In the genomic region with DNA sequence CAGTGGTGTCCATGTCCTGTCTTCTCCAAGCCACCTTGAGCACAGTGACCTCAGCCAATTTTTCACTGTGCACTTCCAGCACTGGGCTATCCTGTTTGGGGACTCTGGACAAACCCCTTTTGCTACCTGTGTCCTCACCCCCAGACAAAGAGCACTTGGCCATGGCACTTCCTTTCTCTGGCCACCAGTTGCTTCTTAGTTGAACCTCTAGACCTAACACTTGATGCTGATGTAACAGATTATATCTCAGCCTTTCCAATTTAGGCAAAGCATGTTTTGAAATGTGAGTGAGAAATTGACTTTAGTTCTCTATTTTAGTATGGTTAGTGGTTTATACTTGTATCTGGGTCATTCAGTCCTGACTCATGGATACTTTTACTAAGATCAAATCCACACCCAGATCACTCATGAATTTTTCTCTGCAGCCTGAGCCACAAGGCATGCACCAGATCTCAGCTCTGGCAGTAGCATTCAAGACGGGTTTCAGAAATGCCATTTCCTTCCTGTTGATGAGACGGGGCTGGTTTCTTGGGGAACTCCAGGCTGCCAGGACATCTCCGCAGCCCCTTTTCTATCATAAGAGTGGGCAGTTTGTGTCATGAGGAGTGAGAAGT, we compare ENCODE assay signal across 18 cellular contexts.
DNase-seq lines count a peak whose midpoint lies in the region; ATAC-seq and TF ChIP-seq lines count a peak whose summit lies in the region.
"Had no signal": no experiment of that assay in that cellular context is flagged by ENCODE, and none has a peak within 500 bp of the region (broad histone marks: within the 10 kb centered on the region; RNA-seq: fewer than 3 reads in every experiment).

No MANE protein-coding gene starts in this region.

- DNase-seq in AG20443 (ENCODE audit: low spot score) (peak; percentile 36), adipocyte (ENCODE audit: low read depth) (peak; percentile 10), kidney tubule cell (ENCODE audit: low spot score) (peak; percentile 74), DMS53 (lab: John Stamatoyannopoulos, UW) (no peak), gastrocnemius medialis (no peak), KBM-7 (no peak)
- no peak for DNase-seq in activated naive CD4-positive, alpha-beta T cell (lab: John Stamatoyannopoulos, UW)
- DNase-seq: activated CD4-positive, alpha-beta T cell treated with anti-CD3 and anti-CD28 coated beads, Interleukin-2, amount 50 U/mL, for 4 hours; activated naive CD8-positive, alpha-beta T cell treated with anti-CD3 and anti-CD28 coated beads, Interleukin-2, amount 10 ng/mL, durations not matched to agents 7 days and 5 days; activated T-cell treated with anti-CD3 and anti-CD28 coated beads, Interleukin-2, amount 50 U/mL, for 48 hours; Caco-2; effector memory CD8-positive, alpha-beta T cell; mesenchymal stem cell; MG63; NCI-H2029 treated with DMSO at 0.1 percent for 48 hours; NCI-H524 treated with DMSO at 0.1 percent for 48 hours; SK-N-SH had no signal

- no peaks in the 10 kb centered on the region for H3K36me3 ChIP-seq in adipocyte (ENCODE audit: control insufficient read depth, insufficient read depth, low read length, severe bottlenecking)
- no peaks in the 10 kb centered on the region for H3K36me3 ChIP-seq in gastrocnemius medialis
- H3K36me3 ChIP-seq: MG63 had no signal

- H3K27ac ChIP-seq in gastrocnemius medialis, result no peak overlapping the region

- peak; percentile 58 for ATAC-seq in HG02938 (IDR thresholded peaks at IDR 0.05; ENCODE audit: unreplicated experiment)
- no peak for ATAC-seq in gastrocnemius medialis
- ATAC-seq: effector memory CD8-positive, alpha-beta T cell had no signal

- H3K4me1 ChIP-seq in adipocyte (ENCODE audit: control insufficient read depth, insufficient read depth, low read length) (no peaks in the 10 kb centered on the region), gastrocnemius medialis (no peaks in the 10 kb centered on the region)

- H3K9ac ChIP-seq in adipocyte (ENCODE audit: low read length), result no peak overlapping the region
- H3K9ac ChIP-seq: SK-N-SH had no signal

- peaks cover 5% of the 10 kb centered on the region for H3K27me3 ChIP-seq in adipocyte (replicated peaks; ENCODE audit: control insufficient read depth, insufficient read depth, low read length)
- no peaks in the 10 kb centered on the region for H3K27me3 ChIP-seq in gastrocnemius medialis
- H3K27me3 ChIP-seq: MG63 had no signal

- no peak for TF ChIP-seq POLR2A in gastrocnemius medialis (IDR thresholded peaks at IDR 0.05)

- intact Hi-C loops in gastrocnemius medialis (cut with DNase I; ENCODE audit: low total_unique reads), result no loop called here

- no peak for TF ChIP-seq CTCF in gastrocnemius medialis (IDR thresholded peaks at IDR 0.05 in 4 of 5, conservative IDR thresholded peaks at IDR 0.05 in 1 of 5)

- no peaks in the 10 kb centered on the region for H3K9me3 ChIP-seq in adipocyte (ENCODE audit: control insufficient read depth, low read length)
- peaks cover 0 to 4% (median 0%) of the 10 kb centered on the region in 3 donors for H3K9me3 ChIP-seq in gastrocnemius medialis
- H3K9me3 ChIP-seq: MG63, SK-N-SH had no signal

- H3K4me3 ChIP-seq in adipocyte (ENCODE audit: low read length), result no peak overlapping the region
- H3K4me3 ChIP-seq in gastrocnemius medialis, result no peak overlapping the region
- H3K4me3 ChIP-seq: MG63 had no signal

- in situ Hi-C loops in gastrocnemius medialis (cut with MboI; ENCODE audit: low sequenced_read_pairs in 4 of 4), result no loop called here
- in situ Hi-C loops in KBM-7 (cut with MboI; ENCODE audit: low pct_unique_long_range_greater_than_20kb, low sequenced_read_pairs), result no loop called here

Comparison
In these comparisons a context has a peak if more than half of its experiments do, and no peak if none do; other contexts are left out.
1. DNase-seq: peak in AG20443 (single experiment), adipocyte (single experiment) and kidney tubule cell (single experiment); none in DMS53 (single experiment), gastrocnemius medialis (0 of 2), activated naive CD4-positive, alpha-beta T cell (0 of 4) and KBM-7 (single experiment).